13 cellular contexts compared by ENCODE assay signal in the genomic region with DNA sequence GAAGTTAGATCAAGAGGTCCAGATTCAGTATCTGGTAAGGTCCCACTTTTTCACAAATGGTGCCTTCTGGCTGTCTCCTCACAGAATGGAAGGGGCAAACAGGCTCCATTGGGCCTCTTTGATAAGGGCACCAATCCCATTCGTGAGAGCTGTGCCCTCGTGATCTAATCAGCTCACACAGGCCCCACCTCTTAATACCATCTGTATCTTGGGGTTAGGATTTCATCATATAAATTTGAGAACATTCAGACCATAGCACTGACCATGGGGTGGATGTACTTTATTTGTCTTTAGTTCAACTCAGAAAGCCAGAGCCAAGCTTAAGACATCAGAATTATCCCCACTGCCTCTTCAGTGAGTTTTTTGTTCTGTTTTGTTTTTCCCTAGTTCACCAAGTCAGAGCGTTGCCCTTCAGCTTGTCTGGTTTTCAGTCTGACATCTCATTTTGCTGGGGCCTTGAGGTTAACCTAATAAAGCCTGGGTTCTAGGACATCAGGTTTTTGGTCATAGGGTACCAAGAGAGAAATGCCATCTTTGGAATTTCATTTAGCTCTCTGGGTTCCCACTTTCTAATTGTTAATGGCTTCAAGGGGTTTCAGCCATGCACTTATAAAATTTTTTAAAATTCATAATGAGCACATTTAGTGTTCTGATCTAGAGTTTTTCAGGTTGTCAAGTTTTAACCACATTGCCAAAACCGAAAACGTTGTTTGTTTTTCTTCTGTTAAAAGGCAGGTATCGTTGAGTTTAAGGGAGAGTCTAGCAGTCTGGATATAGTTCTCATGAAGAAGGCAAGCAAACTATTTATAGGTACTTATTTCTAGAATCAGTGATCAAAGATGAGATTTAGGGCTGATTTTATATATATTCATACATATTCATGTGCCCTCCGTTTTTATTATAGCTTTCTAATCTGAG. TPM values are rescaled to one million over a fixed set of nuclear protein-coding genes. Genes with fewer than 3 reads are reported as not detected.
DNase-seq lines count a peak whose midpoint lies in the region; ATAC-seq and TF ChIP-seq lines count a peak whose summit lies in the region.
"Had no signal": no experiment of that assay in that cellular context is flagged by ENCODE, and none has a peak within 500 bp of the region (broad histone marks: within the 10 kb centered on the region; RNA-seq: fewer than 3 reads in every experiment).

No MANE protein-coding gene starts in this region.

- H3K4me1 ChIP-seq in right atrium auricular region (peaks cover 0 to 34% of the 10 kb centered on the region in 2 donors), stomach (peaks cover 7 to 74% (median 39%) of the 10 kb centered on the region in 4 donors)

- no peak for TF ChIP-seq CTCF in right atrium auricular region (IDR thresholded peaks at IDR 0.05)
- no peak for TF ChIP-seq CTCF in stomach (IDR thresholded peaks at IDR 0.05)

- peaks cover 35% of the 10 kb centered on the region for H3K36me3 Mint-ChIP-seq in activated naive CD8-positive, alpha-beta T cell treated with anti-CD3 and anti-CD28 coated beads for 36 hours

- no peak for TF ChIP-seq POLR2A in stomach (IDR thresholded peaks at IDR 0.05)

- no peaks in the 10 kb centered on the region for H3K27me3 Mint-ChIP-seq in activated naive CD8-positive, alpha-beta T cell treated with anti-CD3 and anti-CD28 coated beads for 36 hours

- peak overlapping the region; percentile 58 for H3K27ac Mint-ChIP-seq in activated naive CD8-positive, alpha-beta T cell treated with anti-CD3 and anti-CD28 coated beads for 36 hours

- intact Hi-C loops in stomach (cut with DNase I; ENCODE audit: low total_unique reads) = no loop called here

- H3K9me3 Mint-ChIP-seq in activated naive CD8-positive, alpha-beta T cell treated with anti-CD3 and anti-CD28 coated beads for 36 hours = peaks cover 1% of the 10 kb centered on the region

- H3K9me3 ChIP-seq in right atrium auricular region (no peaks in the 10 kb centered on the region), stomach (no peaks in the 10 kb centered on the region)

- peaks cover 45% of the 10 kb centered on the region for H3K4me1 Mint-ChIP-seq in activated naive CD8-positive, alpha-beta T cell treated with anti-CD3 and anti-CD28 coated beads for 36 hours

- peak; percentile 6 for DNase-seq in NCI-H82 (lab: John Stamatoyannopoulos, UW)
- DNase-seq in NCI-H82 treated with DMSO at 0.1 percent for 48 hours (lab: John Stamatoyannopoulos, UW; ENCODE audit: unreplicated experiment) = no peak
- DNase-seq in activated naive CD8-positive, alpha-beta T cell treated with anti-CD3 and anti-CD28 coated beads for 36 hours = no peak
- no peak for DNase-seq in right atrium auricular region (ENCODE audit: low spot score)
- DNase-seq in stomach = no peak
- DNase-seq in stimulated activated CD4-positive, alpha-beta T cell treated with anti-CD3 and anti-CD28 coated beads, Interleukin-15, amount 100 ng/mL, for 24 hours = no peak
- DNase-seq in HuH-7 (ENCODE audit: low spot score) = no peak
- DNase-seq: 8988T; H7; midbrain; stimulated activated CD8-positive, alpha-beta memory T cell treated with anti-CD3 and anti-CD28 coated beads, Interleukin-4, amount 100 ng/mL, for 48 hours; T-helper 1 cell had no signal

- no peak overlapping the region for H3K4me3 Mint-ChIP-seq in activated naive CD8-positive, alpha-beta T cell treated with anti-CD3 and anti-CD28 coated beads for 36 hours

- TF ChIP-seq EP300 in stomach (IDR thresholded peaks at IDR 0.05) = no peak

- H3K27me3 ChIP-seq in right atrium auricular region (no peaks in the 10 kb centered on the region), stomach (no peaks in the 10 kb centered on the region)

- H3K36me3 ChIP-seq in right atrium auricular region = peaks cover 6% of the 10 kb centered on the region
- peaks cover 6 to 26% (median 16%) of the 10 kb centered on the region in 4 donors for H3K36me3 ChIP-seq in stomach

- H3K27ac ChIP-seq in right atrium auricular region = peak overlapping the region; percentile 29 to 68
- peak overlapping the region in 3 of 5 donors; percentile 16 to 62 (median 25) for H3K27ac ChIP-seq in stomach

- 41 to 64% (median 52%) methylated on average over 7 of the region's 7 CpGs for WGBS in stomach, 5 donors

- no peak overlapping the region for H3K4me3 ChIP-seq in right atrium auricular region
- H3K4me3 ChIP-seq in stomach = no peak overlapping the region

- ATAC-seq in GM21723 (IDR thresholded peaks at IDR 0.05; ENCODE audit: unreplicated experiment) = no peak

RNA-seq across cellular contexts. Expression of a gene that starts 19.0 kb away (rescaled TPM):
- 10 to 100 TPM; 65.6 to 68.2 TPM for total RNA-seq in activated naive CD8-positive, alpha-beta T cell treated with anti-CD3 and anti-CD28 coated beads for 36 hours
- total RNA-seq in right atrium auricular region (10 to 100 TPM; 54.6 to 59.8 TPM), stomach (100 to 1,000 TPM; 101 to 251 (median 168) TPM)
- polyA plus RNA-seq in stomach = 10 to 100 TPM; 17.7 to 30.4 (median 23.8) TPM
